Comparison of ENCODE assay signal across 8 cellular contexts in genomic region chr5:142548739-142549275, GRCh38.
DNase-seq lines count a peak whose midpoint lies in the region; ATAC-seq and TF ChIP-seq lines count a peak whose summit lies in the region.

No MANE protein-coding gene starts in this region.

- H3K4me3 ChIP-seq in HCT116 (replicated peaks in 1 of 2; ENCODE audit: low read depth in 1 of 2, low read length in 2 of 2), result no peak overlapping the region

- TF ChIP-seq RAD21 in HCT116 (IDR thresholded peaks at IDR 0.05; ENCODE audit: low read depth), result peak; percentile 100

- H4K20me1 ChIP-seq in HCT116 (ENCODE audit: insufficient read depth), result no peaks in the 10 kb centered on the region

- no peaks in the 10 kb centered on the region for H3K9me3 ChIP-seq in HCT116 (ENCODE audit: control insufficient read depth in 1 of 2, insufficient read depth in 1 of 2, low read depth in 1 of 2, low read length in 2 of 2)

- H2AFZ ChIP-seq in HCT116 (ENCODE audit: low read depth, low read length, poor library complexity, severe bottlenecking), result no peak overlapping the region

- no peaks in the 10 kb centered on the region for H3K9me2 ChIP-seq in HCT116 (ENCODE audit: insufficient read depth)

- peaks cover 12 to 42% of the 10 kb centered on the region in 2 experiments for H3K4me1 ChIP-seq in HCT116 (ENCODE audit: control insufficient read depth in 1 of 2, insufficient read depth in 2 of 2, low read length in 2 of 2)

- no TSS peak for BruUV-seq in HCT116 (replicated peaks; lab: Mats Ljungman, UMichigan)

- no peaks in the 10 kb centered on the region for H3K36me3 ChIP-seq in HCT116 (ENCODE audit: control insufficient read depth in 1 of 2, insufficient read depth in 2 of 2, low read length in 2 of 2)

- no peaks in the 10 kb centered on the region for H3K79me2 ChIP-seq in HCT116 (ENCODE audit: insufficient read depth, low read length)

- intact Hi-C loops in HCT116 (cut with micrococcal nuclease), result loop anchor here (1.0 to 5.0 kb wide), 7 partner anchors 102 to 397 kb away; no protein-coding TSS in a partner anchor

- peak; percentile 85 to 99 (median 93) for TF ChIP-seq CTCF in HCT116 (IDR thresholded peaks at IDR 0.05 in 2 of 3, conservative IDR thresholded peaks at IDR 0.05 in 1 of 3; ENCODE audit: borderline replicate concordance in 1 of 3, insufficient read depth in 1 of 3, low read depth in 2 of 3, low read length in 2 of 3)

- ATAC-seq in HCT116, result peak; percentile 99
- peak; percentile 95 for ATAC-seq in esophagus mucosa
- ATAC-seq in GM19467 (IDR thresholded peaks at IDR 0.05; ENCODE audit: unreplicated experiment), result no peak

- H3K9ac ChIP-seq in HCT116 (ENCODE audit: low read length), result no peak overlapping the region

- POLR2A ChIA-PET in HCT116 (lab: Charles Lee), result interaction anchor here (1.2 to 4.3 kb wide), 5 partner anchors 185 to 221 kb away, joined by 3 to 18 read pairs (median 9); no protein-coding TSS in a partner anchor

- no peak overlapping the region for H3K27ac ChIP-seq in HCT116 (ENCODE audit: low read depth, low read length)

- CTCF ChIA-PET in HCT116 (lab: Charles Lee), result interaction anchor here (0.6 to 2.5 kb wide), 23 partner anchors 8 to 396 kb away, joined by 3 to 20 read pairs (median 4); partner anchors contain the start of gene SPRY4

- H3K27me3 ChIP-seq in HCT116 (ENCODE audit: insufficient read depth, low read length), result no peaks in the 10 kb centered on the region

- no peak for TF ChIP-seq POLR2A in HCT116 (IDR thresholded peaks at IDR 0.05; ENCODE audit: borderline replicate concordance, extremely low read depth, insufficient read depth, insufficient read length)

- H3K4me2 ChIP-seq in HCT116 (ENCODE audit: low read length), result peak overlapping the region; percentile 20; the same call in 1 of the 2 replicates

- DNase-seq in COR-L47 (lab: John Stamatoyannopoulos, UW), result peak; percentile 52
- peak; percentile 93 for DNase-seq in HCT116 (ENCODE audit: low read depth, low spot score)
- peak; percentile 68 for DNase-seq in NCI-H446 treated with DMSO at 0.1 percent for 48 hours (lab: John Stamatoyannopoulos, UW)
- peak; percentile 3 to 23 for DNase-seq in activated CD4-positive, alpha-beta T cell treated with anti-CD3 and anti-CD28 coated beads, Interleukin-2, amount 50 U/mL, for 24 hours (ENCODE audit: low read depth in 1 of 2, low spot score in 1 of 2)
- peak; percentile 70 for DNase-seq in mucosa of gallbladder (ENCODE audit: low spot score)
- peak; percentile 51 for DNase-seq in ureter (ENCODE audit: low spot score)

- RAD21 ChIA-PET in HCT116 (lab: Charles Lee; ENCODE audit: low non-redundant PET in 1 of 2, low total read pairs in 2 of 2, uncharacterized antibody in 2 of 2, unreplicated experiment in 2 of 2), result interaction anchor here (0.6 to 2.0 kb wide), 6 partner anchors 103 to 397 kb away, joined by 3 to 12 read pairs (median 4); no protein-coding TSS in a partner anchor

TF ChIP-seq in HCT116, 20 proteins besides CTCF, POLR2A, EP300 and RAD21:
- TF ChIP-seq SIN3A (IDR thresholded peaks at IDR 0.05; ENCODE audit: low read depth) (no peak), ELF1 (IDR thresholded peaks at IDR 0.05; ENCODE audit: borderline replicate concordance, low read depth) (no peak), CBX3 (IDR thresholded peaks at IDR 0.05; ENCODE audit: low read depth) (peak; percentile 61), EGR1 (IDR thresholded peaks at IDR 0.05; ENCODE audit: low read depth) (0 out of 2 replicates have a peak, but pooled peaks have one; percentile 11), EZH2phosphoT487 (IDR thresholded peaks at IDR 0.05; ENCODE audit: borderline replicate concordance) (no peak), ZFX (IDR thresholded peaks at IDR 0.05) (no peak), SRF (IDR thresholded peaks at IDR 0.05; ENCODE audit: low read depth) (no peak), POLR2AphosphoS5 (IDR thresholded peaks at IDR 0.05; ENCODE audit: low read depth, low read length) (peak; percentile 42; the same call in 1 of the 2 replicates), YY1 (IDR thresholded peaks at IDR 0.05; ENCODE audit: extremely low read depth, insufficient replicate concordance, low read depth, low read length) (peak; percentile 25), ZNF274 (IDR thresholded peaks at IDR 0.05; ENCODE audit: low read depth, low read length) (no peak), CEBPB (IDR thresholded peaks at IDR 0.05; ENCODE audit: low read depth) (no peak), TCF7L2 (IDR thresholded peaks at IDR 0.05; ENCODE audit: borderline replicate concordance, extremely low read depth, insufficient read depth, insufficient read length) (no peak), REST (IDR thresholded peaks at IDR 0.05; ENCODE audit: low read depth) (no peak), EZH2 (IDR thresholded peaks at IDR 0.05) (no peak), JUND (IDR thresholded peaks at IDR 0.05) (no peak; the same call in 1 of the 2 replicates), FOSL1 (IDR thresholded peaks at IDR 0.05; ENCODE audit: low read depth) (peak; percentile 52), SP1 (IDR thresholded peaks at IDR 0.05; ENCODE audit: low read depth) (peak; percentile 31; the same call in 1 of the 2 replicates)
- TF ChIP-seq, protein P1, sequence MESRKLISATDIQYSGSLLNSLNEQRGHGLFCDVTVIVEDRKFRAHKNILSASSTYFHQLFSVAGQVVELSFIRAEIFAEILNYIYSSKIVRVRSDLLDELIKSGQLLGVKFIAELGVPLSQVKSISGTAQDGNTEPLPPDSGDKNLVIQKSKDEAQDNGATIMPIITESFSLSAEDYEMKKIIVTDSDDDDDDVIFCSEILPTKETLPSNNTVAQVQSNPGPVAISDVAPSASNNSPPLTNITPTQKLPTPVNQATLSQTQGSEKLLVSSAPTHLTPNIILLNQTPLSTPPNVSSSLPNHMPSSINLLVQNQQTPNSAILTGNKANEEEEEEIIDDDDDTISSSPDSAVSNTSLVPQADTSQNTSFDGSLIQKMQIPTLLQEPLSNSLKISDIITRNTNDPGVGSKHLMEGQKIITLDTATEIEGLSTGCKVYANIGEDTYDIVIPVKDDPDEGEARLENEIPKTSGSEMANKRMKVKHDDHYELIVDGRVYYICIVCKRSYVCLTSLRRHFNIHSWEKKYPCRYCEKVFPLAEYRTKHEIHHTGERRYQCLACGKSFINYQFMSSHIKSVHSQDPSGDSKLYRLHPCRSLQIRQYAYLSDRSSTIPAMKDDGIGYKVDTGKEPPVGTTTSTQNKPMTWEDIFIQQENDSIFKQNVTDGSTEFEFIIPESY (IDR thresholded peaks at IDR 0.05; ENCODE audit: extremely low read depth, insufficient replicate concordance, low read length), result no peak
- TF ChIP-seq, protein P2, sequence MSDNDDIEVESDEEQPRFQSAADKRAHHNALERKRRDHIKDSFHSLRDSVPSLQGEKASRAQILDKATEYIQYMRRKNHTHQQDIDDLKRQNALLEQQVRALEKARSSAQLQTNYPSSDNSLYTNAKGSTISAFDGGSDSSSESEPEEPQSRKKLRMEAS (IDR thresholded peaks at IDR 0.05), result no peak
- TF ChIP-seq, protein P3, sequence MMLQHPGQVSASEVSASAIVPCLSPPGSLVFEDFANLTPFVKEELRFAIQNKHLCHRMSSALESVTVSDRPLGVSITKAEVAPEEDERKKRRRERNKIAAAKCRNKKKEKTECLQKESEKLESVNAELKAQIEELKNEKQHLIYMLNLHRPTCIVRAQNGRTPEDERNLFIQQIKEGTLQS (IDR thresholded peaks at IDR 0.05), result no peak

Comparison
In these comparisons a context has a peak if more than half of its experiments do, and no peak if none do; other contexts are left out.
1. DNase-seq: peak in every context shown above with its lines; median percentile 93 in HCT116; 70 in mucosa of gallbladder; 68 in NCI-H446 treated with DMSO at 0.1 percent for 48 hours; 52 in COR-L47; 51 in ureter; 13 in activated CD4-positive, alpha-beta T cell treated with anti-CD3 and anti-CD28 coated beads, Interleukin-2, amount 50 U/mL, for 24 hours.